ENCODE assay signal across 10 cellular contexts in genomic region chr4:145501051-145501660, GRCh38. TPM values are rescaled to one million over a fixed set of nuclear protein-coding genes. Genes with fewer than 3 reads are reported as not detected.
DNase-seq lines count a peak whose midpoint lies in the region; ATAC-seq, FAIRE-seq and TF ChIP-seq lines count a peak whose summit lies in the region.
"Had no signal": no experiment of that assay in that cellular context is flagged by ENCODE, and none has a peak within 500 bp of the region (broad histone marks: within the 10 kb centered on the region; RNA-seq: fewer than 3 reads in every experiment).

No MANE protein-coding gene starts in this region.

- ATAC-seq in GM18498 (IDR thresholded peaks at IDR 0.05; ENCODE audit: unreplicated experiment) (peak; percentile 43), GM21360 (IDR thresholded peaks at IDR 0.05; ENCODE audit: unreplicated experiment) (peak; percentile 49), HG03095 (IDR thresholded peaks at IDR 0.05; ENCODE audit: unreplicated experiment) (peak; percentile 40)

- peak overlapping the region; percentile 35 for H3K9ac ChIP-seq in endothelial cell of umbilical vein (replicated peaks; ENCODE audit: extremely low read depth, insufficient read depth, low read length)

- no peaks in the 10 kb centered on the region for H3K27me3 ChIP-seq in endothelial cell of umbilical vein (ENCODE audit: control insufficient read depth in 2 of 2, insufficient read depth in 2 of 2, low read length in 2 of 2)
- no peaks in the 10 kb centered on the region for H3K27me3 ChIP-seq in brain microvascular endothelial cell (replicated peaks)

- no peaks in the 10 kb centered on the region for H3K9me1 ChIP-seq in endothelial cell of umbilical vein (replicated peaks; ENCODE audit: control insufficient read depth, extremely low read depth, insufficient read depth, low read length)

- in situ Hi-C loops in brain microvascular endothelial cell (cut with HindIII; ENCODE audit: low pct_ligation_motif_present, low sequenced_read_pairs), result no loop called here

- no peaks in the 10 kb centered on the region for H4K20me1 ChIP-seq in endothelial cell of umbilical vein (replicated peaks; ENCODE audit: control insufficient read depth, extremely low read depth, insufficient read depth, low read length)

- H3K36me3 ChIP-seq in endothelial cell of umbilical vein (ENCODE audit: control insufficient read depth in 2 of 2, extremely low read depth in 1 of 2, insufficient read depth in 2 of 2, low read length in 2 of 2) (peaks cover 0 to 2% of the 10 kb centered on the region in 2 experiments), brain microvascular endothelial cell (replicated peaks) (no peaks in the 10 kb centered on the region)

- no peak for FAIRE-seq in endothelial cell of umbilical vein (lab: Jason Lieb, UNC)
- no peak for FAIRE-seq in urothelium cell line (lab: Jason Lieb, UNC)

- peak overlapping the region; percentile 45 for H3K4me2 ChIP-seq in endothelial cell of umbilical vein (ENCODE audit: insufficient read depth, low read length)

- no peak for TF ChIP-seq POLR2A in endothelial cell of umbilical vein (IDR thresholded peaks at IDR 0.05; ENCODE audit: low read depth, low read length)

- DNase-seq in endothelial cell of umbilical vein (ENCODE audit: low read depth, low spot score) (peak; percentile 91), brain microvascular endothelial cell (no peak), NCI-H1048 (lab: John Stamatoyannopoulos, UW) (no peak), NCI-H345 treated with DMSO at 0.1 percent for 48 hours (lab: John Stamatoyannopoulos, UW; ENCODE audit: unreplicated experiment) (no peak), urothelium cell line (ENCODE audit: low spot score) (no peak)
- DNase-seq: activated CD8-positive, alpha-beta memory T cell treated with anti-CD3 and anti-CD28 coated beads, Interleukin-2, amount 50 U/mL, for 4 hours; mammary epithelial cell had no signal

- H3K79me2 ChIP-seq in endothelial cell of umbilical vein (ENCODE audit: control insufficient read depth, insufficient read depth, low read length), result peaks cover 90% of the 10 kb centered on the region

- dilution Hi-C loops in endothelial cell of umbilical vein (cut with MboI; ENCODE audit: extremely low pct_ligation_motif_present, low sequenced_read_pairs), result no loop called here

- CTCF ChIA-PET in endothelial cell of umbilical vein (lab: Charles Lee), result interaction anchor here (1.2 to 1.9 kb wide), 6 partner anchors 10 to 347 kb away, joined by 3 to 8 read pairs (median 5); no protein-coding TSS in a partner anchor

- POLR2A ChIA-PET in endothelial cell of umbilical vein (lab: Charles Lee), result interaction anchor here (0.5 to 1.6 kb wide), 4 partner anchors 8 to 232 kb away, joined by 3 to 6 read pairs (median 4); no protein-coding TSS in a partner anchor

- TF ChIP-seq CTCF in endothelial cell of umbilical vein (IDR thresholded peaks at IDR 0.05; ENCODE audit: extremely low read depth in 1 of 2, insufficient read depth in 1 of 2, low read depth in 1 of 2, low read length in 2 of 2) (no peak), brain microvascular endothelial cell (IDR thresholded peaks at IDR 0.05; ENCODE audit: low read depth, low read length, missing control alignments) (no peak)

- intact Hi-C loops in endothelial cell of umbilical vein (cut with micrococcal nuclease), result loop anchor here (1.0 to 5.0 kb wide), 7 partner anchors 14 to 349 kb away; partner anchors contain the start of genes MMAA and SMAD1

- H3K4me1 ChIP-seq in endothelial cell of umbilical vein (ENCODE audit: control insufficient read depth, extremely low read depth, insufficient read depth, low read length), result peaks cover 54% of the 10 kb centered on the region

- H3K27ac ChIP-seq in endothelial cell of umbilical vein (ENCODE audit: insufficient read depth, low read depth, low read length) (peak overlapping the region; percentile 27), brain microvascular endothelial cell (no peak overlapping the region)

- no peak overlapping the region for H2AFZ ChIP-seq in endothelial cell of umbilical vein (ENCODE audit: low read depth, low read length)

- BruUV-seq in endothelial cell of umbilical vein (replicated peaks; lab: Mats Ljungman, UMichigan), result no TSS peak

- H3K4me3 ChIP-seq in endothelial cell of umbilical vein (replicated peaks in 1 of 3; ENCODE audit: insufficient read depth in 1 of 3, low read depth in 1 of 3, low read length in 3 of 3), result no peak overlapping the region
- H3K4me3 ChIP-seq in brain microvascular endothelial cell (ENCODE audit: low read depth, low read length), result no peak overlapping the region

- H3K9me3 ChIP-seq in endothelial cell of umbilical vein (replicated peaks; ENCODE audit: control insufficient read depth, insufficient read depth, low read length), result no peaks in the 10 kb centered on the region

TF ChIP-seq in endothelial cell of umbilical vein, 7 proteins besides CTCF, POLR2A, EP300 and RAD21:
- no peak for TF ChIP-seq POLR2AphosphoS5 (IDR thresholded peaks at IDR 0.05; ENCODE audit: insufficient read depth, low read depth, low read length)
- TF ChIP-seq GATA2 (IDR thresholded peaks at IDR 0.05; ENCODE audit: insufficient read depth, insufficient read length, low read depth, low read length), result peak; percentile 28
- no peak for TF ChIP-seq FOS (IDR thresholded peaks at IDR 0.05; ENCODE audit: borderline replicate concordance, insufficient read depth, low read length)
- TF ChIP-seq MYC (IDR thresholded peaks at IDR 0.05; ENCODE audit: low read depth, low read length), result no peak
- TF ChIP-seq EZH2 (IDR thresholded peaks at IDR 0.05; ENCODE audit: borderline replicate concordance, low read depth, low read length, severe bottlenecking), result no peak
- peak; percentile 30 for TF ChIP-seq JUN (IDR thresholded peaks at IDR 0.05; ENCODE audit: borderline replicate concordance, insufficient read depth, insufficient read length, low read depth)
- TF ChIP-seq MAX (IDR thresholded peaks at IDR 0.05; ENCODE audit: insufficient read depth, insufficient read length), result no peak
TF ChIP-seq in endothelial cell of umbilical vein: peak in this region for 2.

RNA-seq across cellular contexts. Expression of gene SMAD1, which starts 19.5 kb away (rescaled TPM):
- 93.5 and 101 TPM in 2 replicates for total RNA-seq in endothelial cell of umbilical vein
- polyA plus RNA-seq in endothelial cell of umbilical vein, result 104 and 116 TPM in 2 replicates
- polyA plus RNA-seq in endothelial cell of umbilical vein (2011; cell fraction: cytosol; rRNA removed), result 81.7 and 82.7 TPM in 2 replicates
- 100 and 103 TPM in 2 replicates for polyA plus RNA-seq in endothelial cell of umbilical vein (2011; cell fraction: nucleus; rRNA removed)
- 37.9 and 51.1 TPM in 2 replicates for polyA plus RNA-seq in endothelial cell of umbilical vein (2012)
- 172 and 177 TPM in 2 replicates for polyA minus RNA-seq in endothelial cell of umbilical vein
- polyA minus RNA-seq in endothelial cell of umbilical vein (2011; cell fraction: cytosol; rRNA and poly(A)+ RNA removed), result 11.8 TPM
- 183 and 198 TPM in 2 replicates for polyA minus RNA-seq in endothelial cell of umbilical vein (2011; cell fraction: nucleus; rRNA and poly(A)+ RNA removed)
